In genomic region chr7:51850141-51850540, GRCh38 we compare ENCODE assay signal across 28 cellular contexts.
"Had no signal": no experiment of that assay in that cellular context is flagged by ENCODE, and none has a peak within 500 bp of the region (broad histone marks: within the 10 kb centered on the region; RNA-seq: fewer than 3 reads in every experiment).

No MANE protein-coding gene starts in this region.

- H3K9me3 ChIP-seq: ascending aorta, colonic mucosa had no signal

- H3K4me1 ChIP-seq: ascending aorta, breast epithelium, colonic mucosa had no signal

- H3K4me3 ChIP-seq: ascending aorta, breast epithelium, cardiac muscle cell, colonic mucosa had no signal

- H3K27ac ChIP-seq: ascending aorta, breast epithelium, cardiac muscle cell, colonic mucosa had no signal

- H3K36me3 ChIP-seq: ascending aorta, breast epithelium, cardiac muscle cell, colonic mucosa had no signal

- ATAC-seq: activated CD4-positive, alpha-beta T cell treated with anti-CD3 and anti-CD28 coated beads for 36 hours; activated CD8-positive, alpha-beta memory T cell treated with anti-CD3 and anti-CD28 coated beads, Interleukin-2, amount 10 ng/mL, durations not matched to agents 7 days and 5 days; activated CD8-positive, alpha-beta T cell treated with anti-CD3 and anti-CD28 coated beads, Interleukin-2, amount 10 ng/mL, durations not matched to agents 7 days and 5 days; activated naive CD4-positive, alpha-beta T cell treated with anti-CD3 and anti-CD28 coated beads, Interleukin-2, amount 50 U/mL, for 72 hours; esophagus mucosa; T-helper 17 cell had no signal

- H3K27me3 ChIP-seq: ascending aorta, breast epithelium, cardiac muscle cell, colonic mucosa had no signal

- DNase-seq: activated CD4-positive, alpha-beta memory T cell treated with anti-CD3 and anti-CD28 coated beads for 36 hours; activated CD4-positive, alpha-beta T cell treated with anti-CD3 and anti-CD28 coated beads for 36 hours; activated CD4-positive, alpha-beta T cell treated with anti-CD3 and anti-CD28 coated beads, Interleukin-2, amount 10 ng/mL, durations not matched to agents 24 days and 14 days; activated CD4-positive, CD25-positive, alpha-beta regulatory T cell; activated CD4-positive, CD25-positive, alpha-beta regulatory T cell treated with anti-CD3 and anti-CD28 coated beads, Interleukin-2, amount 50 U/mL, for 72 hours; activated CD8-positive, alpha-beta memory T cell treated with anti-CD3 and anti-CD28 coated beads, Interleukin-2, amount 10 ng/mL, durations not matched to agents 7 days and 5 days; activated CD8-positive, alpha-beta memory T cell treated with anti-CD3 and anti-CD28 coated beads, Interleukin-2, amount 50 U/mL, for 4 hours; activated CD8-positive, alpha-beta T cell treated with anti-CD3 and anti-CD28 coated beads, Interleukin-2, amount 10 ng/mL, durations not matched to agents 7 days and 5 days; activated gamma-delta T cell; activated naive CD4-positive, alpha-beta T cell; activated naive CD4-positive, alpha-beta T cell treated with anti-CD3 and anti-CD28 coated beads, Interleukin-2, amount 10 ng/mL, durations not matched to agents 7 days and 5 days; activated naive CD8-positive, alpha-beta T cell treated with anti-CD3 and anti-CD28 coated beads, Interleukin-2, amount 10 ng/mL, durations not matched to agents 7 days and 5 days; activated T-cell treated with anti-CD3 and anti-CD28 coated beads, Interleukin-2, amount 50 U/mL, for 1 hour; activated T-cell treated with anti-CD3 and anti-CD28 coated beads, Interleukin-2, amount 50 U/mL, for 48 hours; central memory CD4-positive, alpha-beta T cell; cerebellar nuclear complex; colonic mucosa; effector CD8-positive, alpha-beta T cell; endodermal cell; foreskin fibroblast; head of caudate nucleus; T-helper 17 cell; T1000 had no signal
